ENCODE assay signal across 37 cellular contexts in genomic region chr3:76532423-76532822, GRCh38.
"Had no signal": no experiment of that assay in that cellular context is flagged by ENCODE, and none has a peak within 500 bp of the region (broad histone marks: within the 10 kb centered on the region; RNA-seq: fewer than 3 reads in every experiment).

No MANE protein-coding gene starts in this region.

- ATAC-seq: activated naive CD4-positive, alpha-beta T cell treated with anti-CD3 and anti-CD28 coated beads, Interleukin-2, amount 50 U/mL, for 72 hours; activated naive CD8-positive, alpha-beta T cell treated with anti-CD3 and anti-CD28 coated beads, Interleukin-2, amount 50 U/mL, for 24 hours; activated T-cell treated with anti-CD3 and anti-CD28 coated beads, Interleukin-2, amount 50 U/mL, for 4 hours; activated T-cell treated with anti-CD3 and anti-CD28 coated beads, Interleukin-2, amount 50 U/mL, for 72 hours; activated T-helper 17 cell treated with anti-CD3 and anti-CD28 coated beads, Interleukin-2, amount 50 U/mL, for 72 hours; body of pancreas had no signal

- H3K9me3 Mint-ChIP-seq: brain had no signal

- H3K4me1 Mint-ChIP-seq: activated naive CD4-positive, alpha-beta T cell treated with anti-CD3 and anti-CD28 coated beads, Interleukin-2, amount 10 ng/mL, durations not matched to agents 7 days and 5 days; activated naive CD4-positive, alpha-beta T cell treated with anti-CD3 and anti-CD28 coated beads, Interleukin-2, amount 50 U/mL, for 24 hours; activated naive CD8-positive, alpha-beta T cell treated with anti-CD3 and anti-CD28 coated beads for 36 hours; activated naive CD8-positive, alpha-beta T cell treated with anti-CD3 and anti-CD28 coated beads, Interleukin-2, amount 10 ng/mL, durations not matched to agents 7 days and 5 days; activated naive CD8-positive, alpha-beta T cell treated with anti-CD3 and anti-CD28 coated beads, Interleukin-2, amount 50 U/mL, for 24 hours; activated T-helper 17 cell treated with anti-CD3 and anti-CD28 coated beads, Interleukin-2, amount 50 U/mL, for 72 hours; brain; central memory CD8-positive, alpha-beta T cell had no signal

- H3K9me3 ChIP-seq: adrenal gland, ascending aorta, body of pancreas, breast epithelium had no signal

- H3K4me3 ChIP-seq: adrenal gland, ascending aorta, body of pancreas, breast epithelium, cardiac muscle cell had no signal

- H3K36me3 ChIP-seq: adrenal gland, ascending aorta, brain microvascular endothelial cell, breast epithelium, cardiac muscle cell had no signal

- H3K27ac ChIP-seq: adrenal gland, ascending aorta, body of pancreas, brain microvascular endothelial cell, breast epithelium, cardiac muscle cell had no signal

- H3K27ac Mint-ChIP-seq: activated naive CD4-positive, alpha-beta T cell treated with anti-CD3 and anti-CD28 coated beads for 36 hours; activated naive CD4-positive, alpha-beta T cell treated with anti-CD3 and anti-CD28 coated beads, Interleukin-2, amount 10 ng/mL, durations not matched to agents 7 days and 5 days; activated naive CD4-positive, alpha-beta T cell treated with anti-CD3 and anti-CD28 coated beads, Interleukin-2, amount 50 U/mL, for 24 hours; activated naive CD4-positive, alpha-beta T cell treated with anti-CD3 and anti-CD28 coated beads, Interleukin-2, amount 50 U/mL, for 72 hours; activated naive CD8-positive, alpha-beta T cell; activated naive CD8-positive, alpha-beta T cell treated with anti-CD3 and anti-CD28 coated beads for 36 hours; activated naive CD8-positive, alpha-beta T cell treated with anti-CD3 and anti-CD28 coated beads, Interleukin-2, amount 10 ng/mL, durations not matched to agents 7 days and 5 days; activated naive CD8-positive, alpha-beta T cell treated with anti-CD3 and anti-CD28 coated beads, Interleukin-2, amount 50 U/mL, for 24 hours; activated T-cell treated with anti-CD3 and anti-CD28 coated beads, Interleukin-2, amount 50 U/mL, for 24 hours; activated T-cell treated with anti-CD3 and anti-CD28 coated beads, Interleukin-2, amount 50 U/mL, for 72 hours; activated T-helper 1 cell treated with anti-CD3 and anti-CD28 coated beads, Interleukin-12 subunit alpha, Interleukin-12 subunit beta, Interleukin-2, Interleukin-4 antibody, amounts not matched to agents 30 ng/mL and 10 ng/mL and 1 ng/mL, durations not matched to agents 14 hours and 24 hours and 36 hours; activated T-helper 17 cell treated with anti-CD3 and anti-CD28 coated beads, Interleukin-2, amount 50 U/mL, for 72 hours; activated T-helper 2 cell treated with anti-CD3 and anti-CD28 coated beads, Interferon-gamma antibody, Interleukin-2, Interleukin-4, amounts not matched to agents 10 μg/mL and 5 μg/mL and 100 μg/mL, durations not matched to agents 14 hours and 24 hours and 36 hours; brain had no signal

- H3K27me3 ChIP-seq: adrenal gland, ascending aorta, body of pancreas, brain microvascular endothelial cell, breast epithelium, cardiac muscle cell had no signal

- H3K27me3 Mint-ChIP-seq: activated naive CD4-positive, alpha-beta T cell treated with anti-CD3 and anti-CD28 coated beads, Interleukin-2, amount 10 ng/mL, durations not matched to agents 7 days and 5 days; activated naive CD4-positive, alpha-beta T cell treated with anti-CD3 and anti-CD28 coated beads, Interleukin-2, amount 50 U/mL, for 24 hours; activated naive CD8-positive, alpha-beta T cell; activated naive CD8-positive, alpha-beta T cell treated with anti-CD3 and anti-CD28 coated beads for 36 hours; activated naive CD8-positive, alpha-beta T cell treated with anti-CD3 and anti-CD28 coated beads, Interleukin-2, amount 10 ng/mL, durations not matched to agents 7 days and 5 days; activated naive CD8-positive, alpha-beta T cell treated with anti-CD3 and anti-CD28 coated beads, Interleukin-2, amount 50 U/mL, for 24 hours; activated T-cell treated with anti-CD3 and anti-CD28 coated beads, Interleukin-2, amount 50 U/mL, for 24 hours; activated T-helper 17 cell treated with anti-CD3 and anti-CD28 coated beads, Interleukin-2, amount 50 U/mL, for 72 hours; central memory CD8-positive, alpha-beta T cell had no signal

- DNase-seq: activated effector memory CD4-positive, alpha-beta T cell treated with anti-CD3 and anti-CD28 coated beads, Interleukin-2, amount 50 U/mL, for 16 hours; activated effector memory CD4-positive, alpha-beta T cell treated with Interleukin-2 at 50 U/mL for 16 hours; activated gamma-delta T cell; activated gamma-delta T cell treated with Interleukin-2 at 50 U/mL for 16 hours; activated naive CD4-positive, alpha-beta T cell; activated naive CD4-positive, alpha-beta T cell treated with anti-CD3 and anti-CD28 coated beads for 36 hours; activated naive CD4-positive, alpha-beta T cell treated with anti-CD3 and anti-CD28 coated beads, Interleukin-2, amount 10 ng/mL, durations not matched to agents 7 days and 5 days; activated naive CD4-positive, alpha-beta T cell treated with anti-CD3 and anti-CD28 coated beads, Interleukin-2, amount 50 U/mL, for 16 hours; activated naive CD4-positive, alpha-beta T cell treated with Interleukin-2 at 50 U/mL for 16 hours; activated naive CD8-positive, alpha-beta T cell treated with anti-CD3 and anti-CD28 coated beads for 36 hours; activated naive CD8-positive, alpha-beta T cell treated with anti-CD3 and anti-CD28 coated beads, Interleukin-2, amount 10 ng/mL, durations not matched to agents 7 days and 5 days; activated naive CD8-positive, alpha-beta T cell treated with anti-CD3 and anti-CD28 coated beads, Interleukin-2, amount 50 U/mL, for 24 hours; activated T-cell treated with anti-CD3 and anti-CD28 coated beads, Interleukin-2, amount 50 U/mL, for 1 hour; activated T-cell treated with anti-CD3 and anti-CD28 coated beads, Interleukin-2, amount 50 U/mL, for 24 hours; activated T-cell treated with anti-CD3 and anti-CD28 coated beads, Interleukin-2, amount 50 U/mL, for 4 hours; activated T-cell treated with anti-CD3 and anti-CD28 coated beads, Interleukin-2, amount 50 U/mL, for 48 hours; activated T-cell treated with anti-CD3 and anti-CD28 coated beads, Interleukin-2, amount 50 U/mL, for 72 hours; adrenal gland; amniotic stem cell; amygdala; anterior cingulate cortex; aorta; body of pancreas; brain microvascular endothelial cell; central memory CD4-positive, alpha-beta T cell; cerebellar nuclear complex had no signal

- H3K36me3 Mint-ChIP-seq: activated naive CD4-positive, alpha-beta T cell treated with anti-CD3 and anti-CD28 coated beads, Interleukin-2, amount 10 ng/mL, durations not matched to agents 7 days and 5 days; activated naive CD4-positive, alpha-beta T cell treated with anti-CD3 and anti-CD28 coated beads, Interleukin-2, amount 50 U/mL, for 24 hours; activated naive CD8-positive, alpha-beta T cell; activated naive CD8-positive, alpha-beta T cell treated with anti-CD3 and anti-CD28 coated beads for 36 hours; activated naive CD8-positive, alpha-beta T cell treated with anti-CD3 and anti-CD28 coated beads, Interleukin-2, amount 10 ng/mL, durations not matched to agents 7 days and 5 days; brain had no signal

- H3K4me3 Mint-ChIP-seq: activated naive CD4-positive, alpha-beta T cell treated with anti-CD3 and anti-CD28 coated beads for 36 hours; activated naive CD4-positive, alpha-beta T cell treated with anti-CD3 and anti-CD28 coated beads, Interleukin-2, amount 10 ng/mL, durations not matched to agents 7 days and 5 days; activated naive CD4-positive, alpha-beta T cell treated with anti-CD3 and anti-CD28 coated beads, Interleukin-2, amount 50 U/mL, for 24 hours; activated naive CD8-positive, alpha-beta T cell; activated naive CD8-positive, alpha-beta T cell treated with anti-CD3 and anti-CD28 coated beads for 36 hours; activated naive CD8-positive, alpha-beta T cell treated with anti-CD3 and anti-CD28 coated beads, Interleukin-2, amount 10 ng/mL, durations not matched to agents 7 days and 5 days; activated naive CD8-positive, alpha-beta T cell treated with anti-CD3 and anti-CD28 coated beads, Interleukin-2, amount 50 U/mL, for 24 hours; activated T-cell treated with anti-CD3 and anti-CD28 coated beads, Interleukin-2, amount 50 U/mL, for 24 hours; activated T-cell treated with anti-CD3 and anti-CD28 coated beads, Interleukin-2, amount 50 U/mL, for 4 hours; activated T-cell treated with anti-CD3 and anti-CD28 coated beads, Interleukin-2, amount 50 U/mL, for 72 hours; activated T-helper 1 cell treated with anti-CD3 and anti-CD28 coated beads, Interleukin-12 subunit alpha, Interleukin-12 subunit beta, Interleukin-2, Interleukin-4 antibody, amounts not matched to agents 30 ng/mL and 10 ng/mL and 1 ng/mL, durations not matched to agents 14 hours and 24 hours and 36 hours; activated T-helper 17 cell treated with anti-CD3 and anti-CD28 coated beads, Interleukin-2, amount 50 U/mL, for 72 hours; brain; central memory CD8-positive, alpha-beta T cell had no signal
